8 cellular contexts compared by ENCODE assay signal in genomic region chr3:44198265-44198956, GRCh38. TPM values are rescaled to one million over a fixed set of nuclear protein-coding genes. Genes with fewer than 3 reads are reported as not detected.
A peak's percentile ranks its signal among the peaks of the same experiment; 100 is the strongest.
DNase-seq lines count a peak whose midpoint lies in the region; ATAC-seq and TF ChIP-seq lines count a peak whose summit lies in the region.

No MANE protein-coding gene starts in this region.

- H3K36me3 ChIP-seq in SU-DHL-6 (ENCODE audit: low read length) (no peaks in the 10 kb centered on the region), heart right ventricle (no peaks in the 10 kb centered on the region)

- no peak overlapping the region for H2AFZ ChIP-seq in SU-DHL-6 (ENCODE audit: low read depth, low read length, severe bottlenecking)

- H4K20me1 ChIP-seq in SU-DHL-6 (ENCODE audit: low read depth, low read length): no peaks in the 10 kb centered on the region

- no peak overlapping the region for H3K4me2 ChIP-seq in SU-DHL-6 (ENCODE audit: low read depth, low read length, poor library complexity, severe bottlenecking)

- ATAC-seq in activated naive CD8-positive, alpha-beta T cell treated with anti-CD3 and anti-CD28 coated beads, Interleukin-2, amount 10 ng/mL, durations not matched to agents 7 days and 5 days (ENCODE audit: low read depth): peak; percentile 47
- ATAC-seq in heart right ventricle: peak in 6 of 8 donors; percentile 73 to 82 (median 80)
- no peak for ATAC-seq in GM19328 (IDR thresholded peaks at IDR 0.05; ENCODE audit: unreplicated experiment)

- no peak overlapping the region for H3K9ac ChIP-seq in SU-DHL-6 (ENCODE audit: low read length)

- WGBS in heart right ventricle, 2 donors: 6 to 9% methylated on average over 10 of the region's 10 CpGs

- intact Hi-C loops in heart right ventricle (cut with DNase I): loop anchor here (1.0 to 10.0 kb wide), 10 partner anchors 341 to 1234 kb away; no protein-coding TSS in a partner anchor

- DNase-seq in 8988T: peak; percentile 51
- peak; percentile 49 for DNase-seq in activated naive CD8-positive, alpha-beta T cell treated with anti-CD3 and anti-CD28 coated beads, Interleukin-2, amount 10 ng/mL, durations not matched to agents 7 days and 5 days
- DNase-seq in heart right ventricle: peak; percentile 18 to 78
- DNase-seq in putamen (ENCODE audit: low spot score): peak; percentile 87

- H3K4me1 ChIP-seq in heart right ventricle: no peaks in the 10 kb centered on the region

- H3K36me3 Mint-ChIP-seq in activated naive CD8-positive, alpha-beta T cell treated with anti-CD3 and anti-CD28 coated beads, Interleukin-2, amount 10 ng/mL, durations not matched to agents 7 days and 5 days: no peaks in the 10 kb centered on the region

- H3K4me3 ChIP-seq in GM12875 (ENCODE audit: low read depth, low read length) (no peak overlapping the region), SU-DHL-6 (ENCODE audit: insufficient read depth, low read length, poor library complexity, severe bottlenecking) (no peak overlapping the region), heart right ventricle (no peak overlapping the region)

- no peak overlapping the region for H3K27ac Mint-ChIP-seq in activated naive CD8-positive, alpha-beta T cell treated with anti-CD3 and anti-CD28 coated beads, Interleukin-2, amount 10 ng/mL, durations not matched to agents 7 days and 5 days

- H3K4me1 Mint-ChIP-seq in activated naive CD8-positive, alpha-beta T cell treated with anti-CD3 and anti-CD28 coated beads, Interleukin-2, amount 10 ng/mL, durations not matched to agents 7 days and 5 days: no peaks in the 10 kb centered on the region

- H3K9me2 ChIP-seq in SU-DHL-6 (replicated peaks; ENCODE audit: insufficient read depth, low read length): no peaks in the 10 kb centered on the region

- H3K27me3 Mint-ChIP-seq in activated naive CD8-positive, alpha-beta T cell treated with anti-CD3 and anti-CD28 coated beads, Interleukin-2, amount 10 ng/mL, durations not matched to agents 7 days and 5 days: peaks cover 12% of the 10 kb centered on the region

- H3K27me3 ChIP-seq in SU-DHL-6 (ENCODE audit: low read length) (no peaks in the 10 kb centered on the region), heart right ventricle (peaks cover 0 to 43% (median 10%) of the 10 kb centered on the region in 7 donors)

- TF ChIP-seq CTCF in GM12875 (IDR thresholded peaks at IDR 0.05; ENCODE audit: borderline replicate concordance, insufficient read depth, low read depth, low read length) (peak; percentile 74), LNCAP (IDR thresholded peaks at IDR 0.05) (peak; percentile 79), SU-DHL-6 (IDR thresholded peaks at IDR 0.05; ENCODE audit: insufficient read depth, low read length, poor library complexity, severe bottlenecking) (peak; percentile 67), heart right ventricle (IDR thresholded peaks at IDR 0.05) (peak; percentile 60 to 86 (median 82))

- H3K4me3 Mint-ChIP-seq in activated naive CD8-positive, alpha-beta T cell treated with anti-CD3 and anti-CD28 coated beads, Interleukin-2, amount 10 ng/mL, durations not matched to agents 7 days and 5 days: no peak overlapping the region

- H3K9me3 Mint-ChIP-seq in activated naive CD8-positive, alpha-beta T cell treated with anti-CD3 and anti-CD28 coated beads, Interleukin-2, amount 10 ng/mL, durations not matched to agents 7 days and 5 days: no peaks in the 10 kb centered on the region

- H3K79me2 ChIP-seq in SU-DHL-6 (ENCODE audit: insufficient read depth, low read length): no peaks in the 10 kb centered on the region

- POLR2A ChIA-PET in activated naive CD8-positive, alpha-beta T cell treated with anti-CD3 and anti-CD28 coated beads, Interleukin-2, amount 10 ng/mL, durations not matched to agents 7 days and 5 days (lab: Charles Lee): interaction anchor here (0.9 kb wide), 1 partner anchor 342 kb away, joined by 3 read pairs; no protein-coding TSS in a partner anchor

- H3K9me3 ChIP-seq in SU-DHL-6 (ENCODE audit: insufficient read depth, low read length) (no peaks in the 10 kb centered on the region), heart right ventricle (no peaks in the 10 kb centered on the region)

- H3K27ac ChIP-seq in SU-DHL-6 (ENCODE audit: low read depth, low read length) (no peak overlapping the region), heart right ventricle (no peak overlapping the region)

- H3F3A ChIP-seq in SU-DHL-6 (ENCODE audit: insufficient read depth): no peaks in the 10 kb centered on the region

RNA-seq across cellular contexts. Expression of gene TOPAZ1, which starts 43.3 kb away (rescaled TPM):
- not detected for total RNA-seq in activated naive CD8-positive, alpha-beta T cell treated with anti-CD3 and anti-CD28 coated beads, Interleukin-2, amount 10 ng/mL, durations not matched to agents 7 days and 5 days
- not detected for total RNA-seq in heart right ventricle
- not detected for polyA plus RNA-seq in heart right ventricle
